9 cellular contexts compared by ENCODE assay signal in genomic region chr3:50356553-50356952, GRCh38. TPM values are rescaled to one million over a fixed set of nuclear protein-coding genes. Genes with fewer than 3 reads are reported as not detected.
A peak's percentile ranks its signal among the peaks of the same experiment; 100 is the strongest.
DNase-seq lines count a peak whose midpoint lies in the region; ATAC-seq and TF ChIP-seq lines count a peak whose summit lies in the region.
"Had no signal": no experiment of that assay in that cellular context is flagged by ENCODE, and none has a peak within 500 bp of the region (broad histone marks: within the 10 kb centered on the region; RNA-seq: fewer than 3 reads in every experiment).

No MANE protein-coding gene starts in this region.

- no peak for DNase-seq in T-helper 2 cell treated with Interferon-gamma antibody and Interleukin-4, amounts not matched to agents 5 μg/mL and 100 μg/mL, for 36 hours (ENCODE audit: low spot score)
- no peak for DNase-seq in T-helper 2 cell
- DNase-seq in right cardiac atrium: peak in 2 of 3 donors; percentile 68 to 78
- DNase-seq in stimulated activated CD8-positive, alpha-beta memory T cell treated with anti-CD3 and anti-CD28 coated beads, Interleukin-4, amount 100 ng/mL, for 48 hours: no peak
- no peak for DNase-seq in uterus
- DNase-seq: NCI-H1417 treated with DMSO at 0.1 percent for 48 hours had no signal

- no peak for TF ChIP-seq POLR2A in uterus (IDR thresholded peaks at IDR 0.05)

- peak overlapping the region; percentile 43 to 100 (median 65) for H3K9ac ChIP-seq in subcutaneous abdominal adipose tissue (ENCODE audit: low read length in 5 of 5)

- H3K4me1 ChIP-seq in right cardiac atrium (ENCODE audit: control insufficient read depth, insufficient read depth, low read length): peaks cover 24% of the 10 kb centered on the region
- peaks cover 26 to 55% (median 46%) of the 10 kb centered on the region in 5 donors for H3K4me1 ChIP-seq in subcutaneous abdominal adipose tissue (ENCODE audit: control insufficient read depth in 5 of 5, insufficient read depth in 5 of 5, low read length in 5 of 5)
- peaks cover 16 to 31% of the 10 kb centered on the region in 2 donors for H3K4me1 ChIP-seq in uterus

- 29% methylated on average over 5 of the region's 5 CpGs for WGBS in right cardiac atrium

- H3K9me3 Mint-ChIP-seq in T-helper 2 cell treated with Interferon-gamma antibody and Interleukin-4, amounts not matched to agents 5 μg/mL and 100 μg/mL, for 36 hours: no peaks in the 10 kb centered on the region

- peaks cover 35% of the 10 kb centered on the region for H3K4me1 Mint-ChIP-seq in T-helper 2 cell treated with Interferon-gamma antibody and Interleukin-4, amounts not matched to agents 5 μg/mL and 100 μg/mL, for 36 hours (ENCODE audit: low read depth)

- H3K27ac ChIP-seq in VCaP (peak overlapping the region; percentile 94; the same call in 1 of the 2 replicates), right cardiac atrium (ENCODE audit: low read length) (peak overlapping the region; percentile 42), subcutaneous abdominal adipose tissue (ENCODE audit: low read depth, low read length) (peak overlapping the region; percentile 35), uterus (no peak overlapping the region)

- H3K36me3 Mint-ChIP-seq in T-helper 2 cell treated with Interferon-gamma antibody and Interleukin-4, amounts not matched to agents 5 μg/mL and 100 μg/mL, for 36 hours (ENCODE audit: low read depth): peaks cover 31% of the 10 kb centered on the region

- peak; percentile 24 to 48 for ATAC-seq in right cardiac atrium
- no peak for ATAC-seq in HG03571 (IDR thresholded peaks at IDR 0.05; ENCODE audit: unreplicated experiment)

- H3K9me3 ChIP-seq in right cardiac atrium (ENCODE audit: control insufficient read depth, low read length): no peaks in the 10 kb centered on the region
- H3K9me3 ChIP-seq in subcutaneous abdominal adipose tissue (ENCODE audit: control insufficient read depth in 5 of 5, low read length in 5 of 5): no peaks in the 10 kb centered on the region
- H3K9me3 ChIP-seq in uterus: no peaks in the 10 kb centered on the region

- H3K4me3 ChIP-seq in right cardiac atrium (ENCODE audit: low read length): peak overlapping the region; percentile 67
- H3K4me3 ChIP-seq in subcutaneous abdominal adipose tissue (ENCODE audit: low read depth in 1 of 5, low read length in 5 of 5): peak overlapping the region; percentile 37 to 83 (median 68)
- peak overlapping the region in 1 of 2 donors; percentile 67 for H3K4me3 ChIP-seq in uterus

- no peak overlapping the region for H3K27ac Mint-ChIP-seq in T-helper 2 cell treated with Interferon-gamma antibody and Interleukin-4, amounts not matched to agents 5 μg/mL and 100 μg/mL, for 36 hours

- intact Hi-C loops in right cardiac atrium (cut with DNase I): no loop called here
- intact Hi-C loops in uterus (cut with DNase I; ENCODE audit: low total_unique reads): no loop called here

- 0 out of 2 replicates have a peak, but pooled peaks have one; percentile 2 for TF ChIP-seq CTCF in VCaP (conservative IDR thresholded peaks at IDR 0.05)
- no peak for TF ChIP-seq CTCF in uterus (IDR thresholded peaks at IDR 0.05)

- H3K36me3 ChIP-seq in subcutaneous abdominal adipose tissue (ENCODE audit: control insufficient read depth in 5 of 5, insufficient read depth in 5 of 5, low read length in 5 of 5): peaks cover 0 to 47% (median 41%) of the 10 kb centered on the region in 5 donors
- no peaks in the 10 kb centered on the region for H3K36me3 ChIP-seq in uterus

- H3K27me3 Mint-ChIP-seq in T-helper 2 cell treated with Interferon-gamma antibody and Interleukin-4, amounts not matched to agents 5 μg/mL and 100 μg/mL, for 36 hours (ENCODE audit: low read depth): no peaks in the 10 kb centered on the region

- H3K27me3 ChIP-seq in right cardiac atrium (ENCODE audit: control insufficient read depth, insufficient read depth): no peaks in the 10 kb centered on the region
- no peaks in the 10 kb centered on the region for H3K27me3 ChIP-seq in subcutaneous abdominal adipose tissue (ENCODE audit: control insufficient read depth in 5 of 5, insufficient read depth in 4 of 5, low read length in 5 of 5)
- H3K27me3 ChIP-seq in uterus: no peaks in the 10 kb centered on the region

- peak overlapping the region; percentile 98 for H3K4me3 Mint-ChIP-seq in T-helper 2 cell treated with Interferon-gamma antibody and Interleukin-4, amounts not matched to agents 5 μg/mL and 100 μg/mL, for 36 hours

RNA-seq across cellular contexts. Expression of gene TMEM115, which starts 2.8 kb away (rescaled TPM):
- total RNA-seq in right cardiac atrium: 10 to 100 TPM; 28.7 to 33.3 (median 31.7) TPM
- 32.5 TPM for polyA plus RNA-seq in right cardiac atrium
- 10 to 100 TPM; 24.1 to 61.7 (median 37.0) TPM for total RNA-seq in uterus

RNA-seq across cellular contexts. Expression of gene CYB561D2, which starts 5.9 kb away (rescaled TPM):
- total RNA-seq in right cardiac atrium (10 to 100 TPM in 2 of 4 donors, 1 to 10 TPM in 2; 8.5 to 11.1 (median 10.4) TPM), uterus (10 to 100 TPM in 2 of 4 donors, 1 to 10 TPM in 2; 3.6 to 23.8 (median 11.3) TPM)
- 10.8 TPM for polyA plus RNA-seq in right cardiac atrium

RNA-seq across cellular contexts. Expression of gene NPRL2, which starts 6.0 kb away (rescaled TPM):
- total RNA-seq in right cardiac atrium (10 to 100 TPM; 18.4 to 24.3 (median 19.3) TPM), uterus (10 to 100 TPM; 11.8 to 26.2 (median 16.0) TPM)
- polyA plus RNA-seq in right cardiac atrium: 16.7 TPM

RNA-seq across cellular contexts. Expression of gene ZMYND10, which starts 11.0 kb away (rescaled TPM):
- total RNA-seq in right cardiac atrium (under 1 TPM; 0.20 to 0.40 (median 0.29) TPM), uterus (10 to 100 TPM in 1 of 4 donors, 1 to 10 TPM in 3; 1.5 to 11.4 (median 4.9) TPM)
- polyA plus RNA-seq in right cardiac atrium: 0.25 TPM

RNA-seq across cellular contexts. Expression of gene RASSF1, which starts 15.9 kb away (rescaled TPM):
- total RNA-seq in right cardiac atrium (10 to 100 TPM; 15.6 to 19.1 (median 15.8) TPM), uterus (100 to 1,000 TPM in 1 of 4 donors, 10 to 100 TPM in 3; 42.1 to 114 (median 44.6) TPM)
- 20.4 TPM for polyA plus RNA-seq in right cardiac atrium

Comparison
In these comparisons a context has a peak if more than half of its experiments do, and no peak if none do; other contexts are left out.
1. DNase-seq: peak in right cardiac atrium (2 of 3); none in T-helper 2 cell treated with Interferon-gamma antibody and Interleukin-4, amounts not matched to agents 5 μg/mL and 100 μg/mL, for 36 hours (single experiment), T-helper 2 cell (0 of 5), stimulated activated CD8-positive, alpha-beta memory T cell treated with anti-CD3 and anti-CD28 coated beads, Interleukin-4, amount 100 ng/mL, for 48 hours (single experiment) and uterus (0 of 2).
2. H3K27ac ChIP-seq: peak in VCaP (single experiment), right cardiac atrium (single experiment) and subcutaneous abdominal adipose tissue (single experiment); none in uterus (0 of 2).